23 cellular contexts compared by ENCODE assay signal in genomic region chr9:87855061-87855460, GRCh38. TPM values are rescaled to one million over a fixed set of nuclear protein-coding genes. Genes with fewer than 3 reads are reported as not detected.
"Had no signal": no experiment of that assay in that cellular context is flagged by ENCODE, and none has a peak within 500 bp of the region (broad histone marks: within the 10 kb centered on the region; RNA-seq: fewer than 3 reads in every experiment).

No MANE protein-coding gene starts in this region.

- H3K9me3 Mint-ChIP-seq: activated naive CD4-positive, alpha-beta T cell treated with anti-CD3 and anti-CD28 coated beads, Interleukin-2, amount 50 U/mL, for 24 hours; T-helper 1 cell treated with Interleukin-12 subunit alpha and Interleukin-12 subunit beta and Interleukin-4 antibody, amounts not matched to agents 30 μg/mL and 1 μg/mL, for 36 hours had no signal

- H3K36me3 ChIP-seq: ascending aorta had no signal

- H3K4me1 ChIP-seq: ascending aorta, body of pancreas had no signal

- ATAC-seq: activated CD8-positive, alpha-beta T cell treated with anti-CD3 and anti-CD28 coated beads, Interleukin-2, amount 10 ng/mL, durations not matched to agents 7 days and 5 days; body of pancreas; K562; PC-3; WTC11 had no signal

- DNase-seq: activated CD4-positive, alpha-beta T cell treated with anti-CD3 and anti-CD28 coated beads for 48 hours; activated CD4-positive, alpha-beta T cell treated with anti-CD3 and anti-CD28 coated beads, Interleukin-2, amount 50 U/mL, for 4 hours; activated CD4-positive, CD25-positive, alpha-beta regulatory T cell treated with anti-CD3 and anti-CD28 coated beads, Interleukin-2, amount 50 U/mL, for 72 hours; activated CD8-positive, alpha-beta memory T cell treated with anti-CD3 and anti-CD28 coated beads, Interleukin-2, amount 50 U/mL, for 48 hours; activated CD8-positive, alpha-beta T cell treated with anti-CD3 and anti-CD28 coated beads, Interleukin-2, amount 10 ng/mL, durations not matched to agents 7 days and 5 days; activated T-cell treated with anti-CD3 and anti-CD28 coated beads, Interleukin-2, amount 50 U/mL, for 1 hour; body of pancreas; central memory CD4-positive, alpha-beta T cell; Karpas-422; NCI-H1048; NCI-H1930; NCI-H510A treated with DMSO at 0.1 percent for 48 hours; NCI-H69; PC-3; SHP77 treated with DMSO at 0.1 percent for 48 hours had no signal

- H3K4me3 ChIP-seq: ascending aorta, body of pancreas, K562 had no signal

- H3K27ac Mint-ChIP-seq: activated CD8-positive, alpha-beta T cell treated with anti-CD3 and anti-CD28 coated beads, Interleukin-2, amount 10 ng/mL, durations not matched to agents 7 days and 5 days; activated naive CD4-positive, alpha-beta T cell treated with anti-CD3 and anti-CD28 coated beads, Interleukin-2, amount 50 U/mL, for 24 hours; T-helper 1 cell treated with Interleukin-12 subunit alpha and Interleukin-12 subunit beta and Interleukin-4 antibody, amounts not matched to agents 30 μg/mL and 1 μg/mL, for 36 hours; WTC11 had no signal

- H3K4me1 Mint-ChIP-seq: activated naive CD4-positive, alpha-beta T cell treated with anti-CD3 and anti-CD28 coated beads, Interleukin-2, amount 50 U/mL, for 24 hours had no signal

- H3K27me3 Mint-ChIP-seq: activated naive CD4-positive, alpha-beta T cell treated with anti-CD3 and anti-CD28 coated beads, Interleukin-2, amount 50 U/mL, for 24 hours had no signal

- H3K4me3 Mint-ChIP-seq: activated CD8-positive, alpha-beta T cell treated with anti-CD3 and anti-CD28 coated beads, Interleukin-2, amount 10 ng/mL, durations not matched to agents 7 days and 5 days; activated naive CD4-positive, alpha-beta T cell treated with anti-CD3 and anti-CD28 coated beads, Interleukin-2, amount 50 U/mL, for 24 hours; T-helper 1 cell treated with Interleukin-12 subunit alpha and Interleukin-12 subunit beta and Interleukin-4 antibody, amounts not matched to agents 30 μg/mL and 1 μg/mL, for 36 hours; WTC11 had no signal

- FAIRE-seq: bronchial epithelial cell, K562, RCC 7860 had no signal

- H3K27me3 ChIP-seq: ascending aorta, body of pancreas had no signal

- H3K9me3 ChIP-seq: ascending aorta, body of pancreas had no signal

- H3K36me3 Mint-ChIP-seq: activated naive CD4-positive, alpha-beta T cell treated with anti-CD3 and anti-CD28 coated beads, Interleukin-2, amount 50 U/mL, for 24 hours had no signal

- H3K27ac ChIP-seq: ascending aorta, body of pancreas had no signal

RNA-seq across cellular contexts. Expression of gene SPATA31E1, which starts 27.6 kb away (rescaled TPM):
- total RNA-seq: activated CD8-positive, alpha-beta T cell treated with anti-CD3 and anti-CD28 coated beads, Interleukin-2, amount 10 ng/mL, durations not matched to agents 7 days and 5 days; ascending aorta; body of pancreas; bronchial epithelial cell; K562; SK-MEL-5 had no signal
- polyA plus RNA-seq: K562 had no signal
